24 cellular contexts compared by ENCODE assay signal in genomic region chr1:110682898-110683297, GRCh38. TPM values are rescaled to one million over a fixed set of nuclear protein-coding genes. Genes with fewer than 3 reads are reported as not detected.
"Had no signal": no experiment of that assay in that cellular context is flagged by ENCODE, and none has a peak within 500 bp of the region (broad histone marks: within the 10 kb centered on the region; RNA-seq: fewer than 3 reads in every experiment).

No MANE protein-coding gene starts in this region.

- FAIRE-seq: RCC 7860 had no signal

- H3K4me3 ChIP-seq: MG63, SJSA1, SK-N-MC had no signal

- DNase-seq: Karpas-422; KG1; MG63; NCI-H1092; NCI-H1436 treated with DMSO at 0.1 percent for 48 hours; NCI-H1694; NCI-H187 treated with DMSO at 0.1 percent for 48 hours; NCI-H2029 treated with DMSO at 0.1 percent for 48 hours; NCI-H2171; NCI-H226; NCI-H446; NCI-H510A; NCI-H524 treated with DMSO at 0.1 percent for 48 hours; NCI-H82; NK-92 treated with Interleukin-12 subunit alpha and Interleukin-12 subunit beta, amount 100 ng/mL, for 24 hours; OCI-M1; Right ventricle myocardium superior; RPMI8226; SIG-M5; T-helper 2 cell had no signal

- H3K27me3 ChIP-seq: SJSA1 had no signal

- H3K27ac ChIP-seq: SJSA1, SK-N-MC had no signal

- H3K36me3 ChIP-seq: MG63, SJSA1 had no signal

- H3K4me1 ChIP-seq: SJSA1 had no signal

- H3K9me3 ChIP-seq: MG63, SJSA1 had no signal

RNA-seq across cellular contexts. Expression of gene KCNA3, which starts 8.2 kb away (rescaled TPM):
- total RNA-seq: HT1080, SJSA1 had no signal
